In the genomic region with DNA sequence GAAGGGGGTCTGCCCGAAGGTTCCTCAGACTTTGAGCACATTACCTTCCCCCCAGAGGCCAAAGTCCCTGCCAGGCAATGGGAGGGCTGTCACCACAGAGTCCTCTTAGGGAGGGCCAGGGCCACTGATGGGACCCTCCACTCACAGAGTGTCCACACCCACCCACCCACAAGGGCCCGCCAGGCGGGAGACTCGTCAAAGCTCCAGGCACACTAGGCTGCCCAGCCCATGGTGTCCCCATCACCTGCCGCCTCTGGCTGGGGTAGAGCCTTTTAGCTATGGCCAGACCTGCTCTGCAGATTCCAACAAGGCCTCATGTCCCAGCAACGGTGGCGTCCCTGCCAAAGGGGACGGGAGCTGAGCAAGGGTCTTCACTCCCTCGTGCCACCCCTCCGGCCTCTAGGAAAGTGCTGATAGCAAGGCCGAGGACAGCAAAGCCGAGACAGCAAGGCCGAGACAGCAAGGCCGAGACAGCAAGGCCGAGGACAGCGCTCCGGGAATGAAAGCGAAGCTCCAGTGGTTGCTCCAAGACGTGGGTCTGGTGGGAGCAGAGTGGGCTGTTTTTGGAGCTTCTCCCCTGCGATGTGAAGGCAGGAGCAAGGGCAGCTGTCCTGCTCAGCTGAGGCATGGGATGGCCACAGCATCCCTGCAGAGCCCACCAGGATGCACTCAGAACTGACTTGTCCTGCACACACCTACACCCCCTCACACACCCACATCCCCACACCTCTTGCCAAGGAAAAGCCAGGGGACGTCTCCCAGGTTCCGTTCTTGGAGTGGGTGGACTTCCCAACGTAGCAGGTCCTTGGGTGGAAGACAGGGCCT, we compare ENCODE assay signal across 22 cellular contexts.
"Had no signal": no experiment of that assay in that cellular context is flagged by ENCODE, and none has a peak within 500 bp of the region (broad histone marks: within the 10 kb centered on the region; RNA-seq: fewer than 3 reads in every experiment).

No MANE protein-coding gene starts in this region.

- H3K36me3 ChIP-seq: cardiac muscle cell, gastrocnemius medialis, pancreas, prostate gland, vagina had no signal

- H3K27me3 ChIP-seq: body of pancreas, cardiac muscle cell, pancreas, vagina had no signal

- H3K27ac ChIP-seq: body of pancreas, cardiac muscle cell, gastrocnemius medialis, pancreas, prostate gland, vagina had no signal

- H3K4me3 ChIP-seq: body of pancreas, cardiac muscle cell, gastrocnemius medialis, pancreas, prostate gland, vagina had no signal

- H3K9me3 ChIP-seq: gastrocnemius medialis, pancreas, prostate gland, vagina had no signal

- DNase-seq: activated B cell treated with CpG ODN at 0.5 μM for 24 hours; activated CD4-positive, alpha-beta T cell treated with anti-CD3 and anti-CD28 coated beads for 36 hours; activated CD4-positive, alpha-beta T cell treated with anti-CD3 and anti-CD28 coated beads, Interleukin-2, amount 50 U/mL, for 4 hours; activated effector memory CD4-positive, alpha-beta T cell treated with Interleukin-2 at 50 U/mL for 16 hours; activated naive CD4-positive, alpha-beta T cell treated with Interleukin-2 at 50 U/mL for 16 hours; anterior cingulate cortex; body of pancreas; cortex of kidney; effector memory CD8-positive, alpha-beta T cell; erythroblast; gastrocnemius medialis; glutamatergic neuron; hippocampal formation; mammary epithelial cell; nucleus accumbens; stimulated activated CD4-positive, alpha-beta T cell treated with anti-CD3 and anti-CD28 coated beads, Interleukin-4, amount 100 ng/mL, for 24 hours; substantia nigra; T-helper 1 cell had no signal

- H3K4me1 ChIP-seq: gastrocnemius medialis, prostate gland, vagina had no signal
